ENCODE assay signal across 8 cellular contexts in the genomic region with DNA sequence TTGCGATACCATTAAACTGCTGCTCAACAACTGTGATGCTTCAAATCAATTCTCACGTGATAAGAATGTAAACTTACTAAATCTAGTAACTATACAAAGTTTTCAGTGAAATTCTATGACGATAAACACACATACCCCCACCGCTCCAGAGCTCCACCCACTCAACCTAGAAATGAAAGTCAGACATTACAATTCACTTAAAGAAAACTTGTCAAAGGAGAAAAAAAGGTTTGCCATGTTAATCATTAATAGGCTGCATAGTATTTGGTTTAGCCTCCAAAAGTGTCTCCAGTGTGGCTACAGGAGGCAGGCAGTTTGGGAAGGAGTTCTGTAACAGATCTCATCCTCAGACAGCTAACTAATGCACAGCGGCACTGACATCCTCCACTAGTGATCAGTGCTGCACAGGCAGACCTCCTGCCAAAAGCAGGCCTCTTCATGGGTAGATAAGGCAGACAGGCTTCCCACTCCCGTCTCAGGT. TPM values are rescaled to one million over a fixed set of nuclear protein-coding genes. Genes with fewer than 3 reads are reported as not detected.
DNase-seq lines count a peak whose midpoint lies in the region; ATAC-seq and TF ChIP-seq lines count a peak whose summit lies in the region.

No MANE protein-coding gene starts in this region.

- H3K9me3 ChIP-seq in Karpas-422 (ENCODE audit: low read length), result no peaks in the 10 kb centered on the region
- no peaks in the 10 kb centered on the region for H3K9me3 ChIP-seq in upper lobe of right lung

- no peak overlapping the region for H3K56ac ChIP-seq in mesendoderm (ENCODE audit: low read length)

- no peak overlapping the region for H4K8ac ChIP-seq in mesendoderm (ENCODE audit: low read depth, low read length)

- no peak for TF ChIP-seq CTCF in GM10248 (IDR thresholded peaks at IDR 0.05; ENCODE audit: control extremely low read depth, extremely low read depth, low read depth, missing control alignments)
- TF ChIP-seq CTCF in upper lobe of right lung (IDR thresholded peaks at IDR 0.05), result no peak

- POLR2A ChIA-PET in GM10248 (lab: Yijun Ruan, JAX), result no interaction called here

- H3K79me1 ChIP-seq in mesendoderm (ENCODE audit: low read length), result peaks cover 10% of the 10 kb centered on the region

- H3K4ac ChIP-seq in mesendoderm (ENCODE audit: low read depth, low read length), result no peak overlapping the region

- no peak overlapping the region for H3K18ac ChIP-seq in mesendoderm (ENCODE audit: low read length)

- H3K4me2 ChIP-seq in Karpas-422 (ENCODE audit: low read depth, low read length, poor library complexity, severe bottlenecking), result peak overlapping the region; percentile 98
- peak overlapping the region; percentile 4 for H3K4me2 ChIP-seq in mesendoderm (ENCODE audit: low read length)

- WGBS in mesendoderm (ENCODE audit: extremely low coverage, insufficient coverage, low lambda C conversion rate), result no CpG with 5 or more reads among the region's 6 CpGs

- H3K4me3 ChIP-seq in Karpas-422 (ENCODE audit: low read length), result peak overlapping the region; percentile 23; the same call in 1 of the 2 replicates
- no peak overlapping the region for H3K4me3 ChIP-seq in mesendoderm (ENCODE audit: low read length)
- H3K4me3 ChIP-seq in upper lobe of right lung, result peak overlapping the region; percentile 85

- H2AK5ac ChIP-seq in mesendoderm (ENCODE audit: low read length), result no peak overlapping the region

- H2AFZ ChIP-seq in Karpas-422 (ENCODE audit: low read length), result no peak overlapping the region

- H4K20me1 ChIP-seq in Karpas-422 (ENCODE audit: insufficient read depth, low read depth, low read length), result no peaks in the 10 kb centered on the region

- H2BK15ac ChIP-seq in mesendoderm (replicated peaks; ENCODE audit: low read depth), result no peak overlapping the region

- H3K27me3 ChIP-seq in Karpas-422 (ENCODE audit: low read length) (no peaks in the 10 kb centered on the region), mesendoderm (ENCODE audit: insufficient read depth, low read length, poor library complexity) (no peaks in the 10 kb centered on the region), upper lobe of right lung (no peaks in the 10 kb centered on the region)

- H3K4me1 ChIP-seq in Karpas-422 (ENCODE audit: low read length) (peaks cover 44% of the 10 kb centered on the region), mesendoderm (ENCODE audit: control insufficient read depth, low read depth, low read length) (peaks cover 11% of the 10 kb centered on the region), upper lobe of right lung (peaks cover 68% of the 10 kb centered on the region)

- H2BK120ac ChIP-seq in mesendoderm (ENCODE audit: low read depth, low read length), result no peak overlapping the region

- H3K79me2 ChIP-seq in Karpas-422 (ENCODE audit: low read length) (peaks cover 51% of the 10 kb centered on the region), mesendoderm (ENCODE audit: control insufficient read depth, insufficient read depth, low read length) (peaks cover 4% of the 10 kb centered on the region)

- intact Hi-C loops in upper lobe of right lung (cut with DNase I), result no loop called here

- CTCF ChIA-PET in GM10248 (lab: Yijun Ruan, JAX), result interaction anchor here (1.0 to 28.5 kb wide), 3 partner anchors 15 to 34 kb away, joined by 3 to 334 read pairs (median 4); no protein-coding TSS in a partner anchor

- no peak for ATAC-seq in upper lobe of right lung

- DNase-seq in GM10248 (ENCODE audit: extremely low spot score) (peak; percentile 54), Karpas-422 (peak; percentile 38), amniotic epithelial cell (ENCODE audit: low read depth) (peak; percentile 46), mesendoderm (peak; percentile 50), upper lobe of right lung (no peak), glomerular visceral epithelial cell (ENCODE audit: extremely low spot score) (no peak), pons (ENCODE audit: low spot score) (no peak), mesenteric fat pad (ENCODE audit: low spot score) (no peak)

- H2BK5ac ChIP-seq in mesendoderm (ENCODE audit: low read length), result no peak overlapping the region

- H4K5ac ChIP-seq in mesendoderm (ENCODE audit: low read length), result no peak overlapping the region

- no peak overlapping the region for H3K9ac ChIP-seq in Karpas-422 (ENCODE audit: low read length)
- no peak overlapping the region for H3K9ac ChIP-seq in mesendoderm (ENCODE audit: low read length)

- H3K9me2 ChIP-seq in Karpas-422 (replicated peaks; ENCODE audit: insufficient read depth, low read length), result no peaks in the 10 kb centered on the region

- H3K27ac ChIP-seq in Karpas-422 (ENCODE audit: low read length) (no peak overlapping the region), mesendoderm (ENCODE audit: low read depth, low read length) (no peak overlapping the region), upper lobe of right lung (no peak overlapping the region)

- no peaks in the 10 kb centered on the region for H3K36me3 ChIP-seq in Karpas-422 (ENCODE audit: insufficient read depth, low read length)
- H3K36me3 ChIP-seq in mesendoderm (ENCODE audit: control insufficient read depth, insufficient read depth, low read length), result no peaks in the 10 kb centered on the region
- no peaks in the 10 kb centered on the region for H3K36me3 ChIP-seq in upper lobe of right lung

- H3K23ac ChIP-seq in mesendoderm (ENCODE audit: low read length), result no peak overlapping the region

RNA-seq across cellular contexts. Expression of gene HERPUD2, which starts 3.1 kb away (rescaled TPM):
- 13.7 and 17.3 TPM in 2 replicates for total RNA-seq in Karpas-422 (2014; rRNA removed; shearing (Covaris generic); ENCODE audit: low replicate concordance)
- polyA plus RNA-seq in mesendoderm (2013, experiment 1 of 2), result 16.0 TPM
- 17.2 TPM for polyA plus RNA-seq in mesendoderm (2013, experiment 2 of 2)
- 32.6 TPM for total RNA-seq in upper lobe of right lung
- total RNA-seq in mesenteric fat pad, result 25.9 TPM

Comparison
In these comparisons a context has a peak if more than half of its experiments do, and no peak if none do; other contexts are left out.
1. DNase-seq: peak in GM10248 (single experiment), Karpas-422 (single experiment), amniotic epithelial cell (single experiment) and mesendoderm (single experiment); none in upper lobe of right lung (single experiment), glomerular visceral epithelial cell (single experiment), pons (single experiment) and mesenteric fat pad (single experiment).